In the genomic region with DNA sequence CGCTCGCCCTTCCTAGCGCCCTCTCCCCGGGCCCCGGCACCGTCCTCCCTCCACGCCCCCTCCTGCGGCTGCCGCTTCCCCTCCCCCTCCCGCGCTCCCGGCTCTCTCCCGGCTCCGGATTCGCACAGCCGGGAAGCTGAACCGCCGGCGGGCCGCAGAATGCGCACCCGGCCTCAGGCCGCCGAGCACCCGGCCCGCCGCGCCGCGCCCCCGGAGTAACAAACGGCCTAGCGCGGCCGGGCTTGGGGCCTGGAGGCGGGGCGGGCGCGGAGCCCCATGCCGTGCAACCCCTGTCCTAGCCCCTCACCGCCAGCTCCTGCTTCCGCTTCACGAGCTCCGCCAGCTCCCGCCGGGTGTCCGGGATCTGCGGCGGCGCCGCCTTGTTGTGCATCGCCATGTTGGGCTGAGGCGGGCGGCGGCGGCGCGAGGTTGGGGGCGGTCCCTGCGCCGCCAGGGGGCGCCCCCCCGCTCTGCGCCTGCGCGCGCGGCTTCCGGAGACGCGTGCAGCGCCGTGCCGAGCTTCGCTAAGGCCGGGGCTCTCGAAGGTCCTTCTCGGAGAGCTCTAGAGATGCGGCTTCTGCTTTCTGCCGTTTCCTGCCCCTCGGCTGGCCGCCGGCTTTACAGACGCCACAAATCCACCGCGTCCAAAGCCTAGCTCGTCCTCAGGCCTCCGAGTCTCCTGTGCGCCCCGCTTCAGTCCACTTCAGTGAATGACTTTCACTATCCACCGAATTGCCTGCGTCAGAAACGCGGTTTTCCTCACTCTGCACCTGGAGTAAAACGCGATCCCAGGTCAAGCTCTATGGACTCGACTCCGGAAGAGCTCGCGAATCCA, we compare ENCODE assay signal across 8 cellular contexts. TPM values are rescaled to one million over a fixed set of nuclear protein-coding genes. Genes with fewer than 3 reads are reported as not detected.
DNase-seq lines count a peak whose midpoint lies in the region; ATAC-seq and TF ChIP-seq lines count a peak whose summit lies in the region.

Gene MEAF6 (minus strand): TSS at position 417 of the 835 bp plus-strand sequence. CDS start 20 bp downstream, at position 397.

- CTCF ChIA-PET in AG04450 (lab: Charles Lee) = interaction anchor here (0.5 to 4.1 kb wide), 50 partner anchors 9 to 1299 kb away, joined by 3 to 76 read pairs (median 5); partner anchors contain the start of genes CDCA8, DNALI1, GNL2 and MTF1

- H3K4me3 ChIP-seq in AG04450 (ENCODE audit: low read depth, low read length) (peak within 1 kb of the TSS; percentile 84), kidney epithelial cell (ENCODE audit: low read depth, low read length) (peak within 1 kb of the TSS; percentile 89)

- H3K27ac ChIP-seq in AG04450 (ENCODE audit: low read depth, low read length) = peak within 1 kb of the TSS; percentile 83

- H3K36me3 ChIP-seq in kidney epithelial cell (ENCODE audit: control insufficient read depth, insufficient read depth, low read length) = peaks cover 2% of the 10 kb centered on the region

- H3K27me3 ChIP-seq in AG04450 (ENCODE audit: control insufficient read depth, insufficient read depth, low read length) (no peaks in the 10 kb centered on the region), kidney epithelial cell (ENCODE audit: control insufficient read depth, insufficient read depth, low read length) (no peaks in the 10 kb centered on the region)

- no peaks in the 10 kb centered on the region for H3K9me3 ChIP-seq in AG04450 (ENCODE audit: control insufficient read depth, insufficient read depth, low read length)

- ATAC-seq in GM18861 (IDR thresholded peaks at IDR 0.05; ENCODE audit: unreplicated experiment) (peak; percentile 83), HG03097 (IDR thresholded peaks at IDR 0.05; ENCODE audit: low FRiP score, unreplicated experiment) (peak; percentile 82)

- POLR2A ChIA-PET in AG04450 (lab: Yijun Ruan, JAX) = interaction anchor here (0.6 to 1.2 kb wide), 6 partner anchors 15 to 81 kb away, joined by 3 to 7 read pairs (median 4); partner anchors contain the start of genes GNL2 and SNIP1

- peak; percentile 29; the same call in 1 of the 2 replicates for TF ChIP-seq CTCF in AG04450 (IDR thresholded peaks at IDR 0.05; ENCODE audit: low read depth, low read length)
- TF ChIP-seq CTCF in kidney epithelial cell (IDR thresholded peaks at IDR 0.05; ENCODE audit: insufficient read depth, low read length, poor library complexity, severe bottlenecking) = no peak

- DNase-seq in AG04450 (ENCODE audit: low read depth, low spot score) (peak; percentile 37), NCI-H2227 (lab: John Stamatoyannopoulos, UW; ENCODE audit: unreplicated experiment) (peak; percentile 93), cerebellar cortex (ENCODE audit: low spot score) (peak; percentile 77), kidney epithelial cell (ENCODE audit: low read depth) (peak; percentile 32)
- DNase-seq in activated CD4-positive, CD25-positive, alpha-beta regulatory T cell treated with anti-CD3 and anti-CD28 coated beads, Interleukin-2, amount 50 U/mL, for 72 hours = peak; percentile 88
- peak; percentile 61 to 71 for DNase-seq in stimulated activated CD4-positive, alpha-beta T cell treated with anti-CD3 and anti-CD28 coated beads, Interleukin-15, amount 100 ng/mL, for 48 hours (ENCODE audit: low read depth in 2 of 2)

RNA-seq across cellular contexts. Expression of gene MEAF6, which starts in this region (rescaled TPM):
- 59.6 and 69.6 TPM in 2 replicates for polyA plus RNA-seq in AG04450 (2011; rRNA removed)
- polyA minus RNA-seq in AG04450 (2011; rRNA and poly(A)+ RNA removed) = 18.2 and 24.1 TPM in 2 replicates
- total RNA-seq in kidney epithelial cell = 88.1 and 110 TPM in 2 replicates

Comparison
In these comparisons a context has a peak if more than half of its experiments do, and no peak if none do; other contexts are left out.
1. Peak in every context shown above with its lines: DNase-seq, ATAC-seq, H3K4me3 ChIP-seq and H3K27ac ChIP-seq.
2. DNase-seq: peak in every context shown above with its lines; median percentile 93 in NCI-H2227; 88 in activated CD4-positive, CD25-positive, alpha-beta regulatory T cell treated with anti-CD3 and anti-CD28 coated beads, Interleukin-2, amount 50 U/mL, for 72 hours; 77 in cerebellar cortex; 66 in stimulated activated CD4-positive, alpha-beta T cell treated with anti-CD3 and anti-CD28 coated beads, Interleukin-15, amount 100 ng/mL, for 48 hours; 37 in AG04450; 32 in kidney epithelial cell.